In the genomic region with DNA sequence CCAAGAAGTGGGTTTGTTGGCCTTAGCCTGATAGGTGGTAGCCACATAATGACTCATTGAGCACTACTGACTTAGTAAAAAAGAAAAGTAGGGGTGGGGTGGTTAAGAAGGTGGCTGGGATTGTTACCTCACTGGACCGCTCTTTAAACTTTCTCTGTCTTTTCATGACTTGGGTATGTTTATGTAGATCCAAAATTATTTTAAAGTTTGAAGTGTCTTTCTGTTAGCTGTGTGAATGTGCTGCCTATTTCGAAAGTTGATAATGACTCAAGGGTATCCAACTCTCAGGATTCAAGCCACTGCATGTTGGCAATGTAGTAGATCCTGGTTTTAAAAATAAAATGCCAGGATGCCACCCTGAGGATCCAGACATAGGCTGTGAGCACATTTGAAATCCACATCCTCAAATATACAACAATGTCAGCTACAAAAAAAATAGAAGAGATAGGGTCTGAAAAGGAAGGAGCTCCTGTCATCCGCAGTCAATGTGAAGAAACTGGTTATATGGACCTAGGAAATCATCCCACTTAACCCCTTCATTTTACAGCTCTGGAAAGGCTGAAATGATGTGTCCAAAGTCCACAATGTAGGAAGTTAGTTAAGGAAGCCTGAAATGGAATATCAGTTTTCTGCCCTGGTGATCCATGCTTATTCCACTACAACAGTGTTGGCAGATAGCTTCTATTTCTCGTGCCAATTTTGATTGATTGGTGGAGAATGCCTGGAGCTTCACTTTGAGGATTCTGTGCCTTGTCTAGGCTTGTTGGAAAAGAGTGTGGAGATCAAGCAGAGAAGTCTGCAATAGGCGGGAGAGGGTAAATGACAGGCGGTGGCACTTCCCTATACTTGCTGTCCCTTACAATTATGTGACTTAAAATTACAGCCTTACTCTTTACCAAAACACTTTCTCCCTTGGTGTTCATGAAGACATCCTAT, we compare ENCODE assay signal across 20 cellular contexts. TPM values are rescaled to one million over a fixed set of nuclear protein-coding genes. Genes with fewer than 3 reads are reported as not detected.
DNase-seq lines count a peak whose midpoint lies in the region; ATAC-seq, FAIRE-seq and TF ChIP-seq lines count a peak whose summit lies in the region.
"Had no signal": no experiment of that assay in that cellular context is flagged by ENCODE, and none has a peak within 500 bp of the region (broad histone marks: within the 10 kb centered on the region; RNA-seq: fewer than 3 reads in every experiment).

No MANE protein-coding gene starts in this region.

- TF ChIP-seq POLR2A in A549 (IDR thresholded peaks at IDR 0.05; ENCODE audit: low read length): no peak

- peaks cover 19% of the 10 kb centered on the region for H4K20me1 ChIP-seq in osteoblast (ENCODE audit: insufficient read depth, low read length)

- no peak for FAIRE-seq in A549 (lab: Jason Lieb, UNC)
- FAIRE-seq: K562, TTC549, urothelium cell line had no signal

- H3K27ac ChIP-seq in A549 (peak overlapping the region in 1 of 2 experiments; percentile 7; a peak in 1 of 6 replicates), RWPE2 (ENCODE audit: poor library complexity, severe bottlenecking) (peak overlapping the region; percentile 97), osteoblast (ENCODE audit: low read depth, low read length) (peak overlapping the region; percentile 71)
- H3K27ac ChIP-seq: HL-60, prostate gland had no signal

- DNase-seq in A549 (ENCODE audit: low read depth in 1 of 2, low spot score in 1 of 2): no peak
- no peak for DNase-seq in RWPE2 (ENCODE audit: low spot score)
- peak; percentile 47 for DNase-seq in fibroblast of mammary gland (ENCODE audit: low read depth)
- DNase-seq in osteoblast (ENCODE audit: insufficient read length, low spot score, missing footprints): no peak
- no peak for DNase-seq in endothelial cell (ENCODE audit: low spot score)
- no peak for DNase-seq in NCI-H774 (lab: John Stamatoyannopoulos, UW)
- no peak for DNase-seq in CD1c-positive myeloid dendritic cell (ENCODE audit: extremely low spot score)
- DNase-seq: activated CD4-positive, alpha-beta T cell treated with anti-CD3 and anti-CD28 coated beads, Interleukin-2, amount 50 U/mL, for 48 hours; activated T-cell treated with anti-CD3 and anti-CD28 coated beads, Interleukin-2, amount 50 U/mL, for 1 hour; NCI-H1092 treated with DMSO at 0.1 percent for 48 hours; stimulated activated naive B cell treated with anti-CD40 and anti-IgM and Interleukin-4, amounts not matched to agents 10 μg/mL and 1 μg/mL and 100 μg/mL, for 72 hours had no signal

- no peak overlapping the region for H3K4me3 ChIP-seq in A549
- H3K4me3 ChIP-seq in RWPE2 (ENCODE audit: severe bottlenecking): no peak overlapping the region
- no peak overlapping the region for H3K4me3 ChIP-seq in fibroblast of mammary gland (ENCODE audit: control insufficient read depth, low read depth, low read length)
- H3K4me3 ChIP-seq in osteoblast (ENCODE audit: insufficient read depth, low read length): no peak overlapping the region
- H3K4me3 ChIP-seq: K562, prostate gland had no signal

- ATAC-seq in A549 (peak in 1 of 2 experiments; percentile 32; a peak in 2 of 6 replicates), RWPE2 (ENCODE audit: low read depth) (peak; percentile 58), HG03439 (IDR thresholded peaks at IDR 0.05; ENCODE audit: unreplicated experiment) (no peak)
- ATAC-seq: K562; stimulated activated naive B cell treated with anti-CD40 and anti-IgM and Interleukin-4, amounts not matched to agents 10 μg/mL and 1 μg/mL and 100 μg/mL, for 72 hours had no signal

- no peak for TF ChIP-seq RAD21 in A549 (conservative IDR thresholded peaks at IDR 0.05 in 1 of 2, IDR thresholded peaks at IDR 0.05 in 1 of 2)

- H3K36me3 ChIP-seq in RWPE2 (ENCODE audit: low read depth) (no peaks in the 10 kb centered on the region), osteoblast (ENCODE audit: insufficient read depth, low read length) (no peaks in the 10 kb centered on the region)
- H3K36me3 ChIP-seq: prostate gland had no signal

- no peak for TF ChIP-seq EP300 in A549 (IDR thresholded peaks at IDR 0.05)

- no peak for TF ChIP-seq CTCF in A549 (IDR thresholded peaks at IDR 0.05)
- peak; percentile 35 for TF ChIP-seq CTCF in RWPE2 (IDR thresholded peaks at IDR 0.05; ENCODE audit: poor library complexity, severe bottlenecking)
- no peak for TF ChIP-seq CTCF in fibroblast of mammary gland (conservative IDR thresholded peaks at IDR 0.05; ENCODE audit: control insufficient read depth, insufficient read depth, low read depth, low read length)
- no peak for TF ChIP-seq CTCF in osteoblast (IDR thresholded peaks at IDR 0.05; ENCODE audit: extremely low read depth, low read depth, low read length)
- no peak for TF ChIP-seq CTCF in endothelial cell (IDR thresholded peaks at IDR 0.05; ENCODE audit: unreplicated experiment)

- POLR2A ChIA-PET in A549 (lab: Yijun Ruan, JAX): no interaction called here

- no peaks in the 10 kb centered on the region for H3K9me3 Mint-ChIP-seq in endothelial cell (ENCODE audit: unreplicated experiment)
- H3K9me3 Mint-ChIP-seq: nephron had no signal

- peaks cover 31% of the 10 kb centered on the region for H3K79me2 ChIP-seq in osteoblast (ENCODE audit: insufficient read depth, low read length)

- peaks cover 51% of the 10 kb centered on the region for H3K4me1 Mint-ChIP-seq in endothelial cell (ENCODE audit: unreplicated experiment)
- H3K4me1 Mint-ChIP-seq: CD14-positive monocyte; stimulated activated naive B cell treated with anti-CD40 and anti-IgM and Interleukin-4, amounts not matched to agents 10 μg/mL and 1 μg/mL and 100 μg/mL, for 72 hours had no signal

- H3K4me1 ChIP-seq in A549: peaks cover 55% of the 10 kb centered on the region
- peaks cover 95% of the 10 kb centered on the region for H3K4me1 ChIP-seq in RWPE2 (ENCODE audit: insufficient read depth, poor library complexity, severe bottlenecking)
- H3K4me1 ChIP-seq in osteoblast (ENCODE audit: insufficient read depth, low read length): peaks cover 20% of the 10 kb centered on the region
- H3K4me1 ChIP-seq: prostate gland had no signal

- WGBS in A549 (ENCODE audit: missing lambda C conversion rate): 88% methylated on average over 6 of the region's 6 CpGs

- no peaks in the 10 kb centered on the region for H3K9me3 ChIP-seq in A549
- no peaks in the 10 kb centered on the region for H3K9me3 ChIP-seq in RWPE2 (ENCODE audit: severe bottlenecking)
- H3K9me3 ChIP-seq in osteoblast (ENCODE audit: low read depth, low read length): no peaks in the 10 kb centered on the region
- H3K9me3 ChIP-seq: prostate gland had no signal

- H2AFZ ChIP-seq in osteoblast (ENCODE audit: low read length): no peak overlapping the region

- H3K27ac Mint-ChIP-seq in endothelial cell (ENCODE audit: unreplicated experiment): no peak overlapping the region
- H3K27ac Mint-ChIP-seq: activated naive CD8-positive, alpha-beta T cell; CD14-positive monocyte; stimulated activated naive B cell treated with anti-CD40 and anti-IgM and Interleukin-4, amounts not matched to agents 10 μg/mL and 1 μg/mL and 100 μg/mL, for 72 hours had no signal

- H3K4me2 ChIP-seq in A549 (peak overlapping the region; percentile 4; the same call in 2 of the 3 replicates), osteoblast (ENCODE audit: insufficient read depth, low read length) (peak overlapping the region; percentile 46)

- peaks cover 3% of the 10 kb centered on the region for H3K36me3 Mint-ChIP-seq in endothelial cell (ENCODE audit: low read depth, unreplicated experiment)
- H3K36me3 Mint-ChIP-seq: activated naive CD8-positive, alpha-beta T cell; CD14-positive monocyte; stimulated activated naive B cell treated with anti-CD40 and anti-IgM and Interleukin-4, amounts not matched to agents 10 μg/mL and 1 μg/mL and 100 μg/mL, for 72 hours had no signal

- peaks cover 1% of the 10 kb centered on the region for H3K27me3 Mint-ChIP-seq in endothelial cell (ENCODE audit: unreplicated experiment)
- H3K27me3 Mint-ChIP-seq: activated naive CD8-positive, alpha-beta T cell; stimulated activated naive B cell treated with anti-CD40 and anti-IgM and Interleukin-4, amounts not matched to agents 10 μg/mL and 1 μg/mL and 100 μg/mL, for 72 hours had no signal

- CTCF ChIA-PET in A549 (lab: Yijun Ruan, JAX): no interaction called here

- H3K27me3 ChIP-seq in RWPE2 (ENCODE audit: insufficient read depth, poor library complexity, severe bottlenecking): no peaks in the 10 kb centered on the region
- no peaks in the 10 kb centered on the region for H3K27me3 ChIP-seq in osteoblast (ENCODE audit: insufficient read depth, low read length)

- no peak overlapping the region for H3K4me3 Mint-ChIP-seq in endothelial cell (ENCODE audit: unreplicated experiment)
- H3K4me3 Mint-ChIP-seq: activated naive CD8-positive, alpha-beta T cell; CD14-positive monocyte; nephron; stimulated activated naive B cell treated with anti-CD40 and anti-IgM and Interleukin-4, amounts not matched to agents 10 μg/mL and 1 μg/mL and 100 μg/mL, for 72 hours had no signal

TF ChIP-seq in A549, 52 proteins besides CTCF, POLR2A, EP300 and RAD21:
- TF ChIP-seq JUNB (IDR thresholded peaks at IDR 0.05) (no peak), CHD2 (IDR thresholded peaks at IDR 0.05; ENCODE audit: low read length, partially characterized antibody) (no peak), MAZ (IDR thresholded peaks at IDR 0.05; ENCODE audit: borderline replicate concordance, low read depth, low read length) (no peak)
TF ChIP-seq in A549: peak in this region for 0.

RNA-seq across cellular contexts. Expression of a gene that starts 23.4 kb away (rescaled TPM):
- polyA plus RNA-seq in A549 (2011; rRNA removed) (3.9 and 5.4 TPM in 2 replicates), A549 (2017; fragmentation: RNase III; extraction: RNeasy Plus Mini Kit Qiagen cat#74134 plus additional on column Dnase treatment) (2.4 to 3.0 TPM (median 2.5 TPM) in 3 replicates)
- 1.4 and 1.8 TPM in 2 replicates for polyA plus RNA-seq in A549 (2012; cell fraction: cytosol; rRNA removed)
- 2.7 and 4.2 TPM in 2 replicates for polyA plus RNA-seq in A549 (2012; cell fraction: nucleus; rRNA removed)
- 29.6 and 34.8 TPM in 2 replicates for polyA minus RNA-seq in A549 (2011; rRNA and poly(A)+ RNA removed)
- total RNA-seq in osteoblast (8.3 and 9.8 TPM in 2 replicates), endothelial cell (ENCODE audit: unreplicated experiment) (98.3 TPM)
- polyA plus RNA-seq: CD14-positive monocyte, K562 had no signal
